Comparison of ENCODE assay signal across 8 cellular contexts in the genomic region with DNA sequence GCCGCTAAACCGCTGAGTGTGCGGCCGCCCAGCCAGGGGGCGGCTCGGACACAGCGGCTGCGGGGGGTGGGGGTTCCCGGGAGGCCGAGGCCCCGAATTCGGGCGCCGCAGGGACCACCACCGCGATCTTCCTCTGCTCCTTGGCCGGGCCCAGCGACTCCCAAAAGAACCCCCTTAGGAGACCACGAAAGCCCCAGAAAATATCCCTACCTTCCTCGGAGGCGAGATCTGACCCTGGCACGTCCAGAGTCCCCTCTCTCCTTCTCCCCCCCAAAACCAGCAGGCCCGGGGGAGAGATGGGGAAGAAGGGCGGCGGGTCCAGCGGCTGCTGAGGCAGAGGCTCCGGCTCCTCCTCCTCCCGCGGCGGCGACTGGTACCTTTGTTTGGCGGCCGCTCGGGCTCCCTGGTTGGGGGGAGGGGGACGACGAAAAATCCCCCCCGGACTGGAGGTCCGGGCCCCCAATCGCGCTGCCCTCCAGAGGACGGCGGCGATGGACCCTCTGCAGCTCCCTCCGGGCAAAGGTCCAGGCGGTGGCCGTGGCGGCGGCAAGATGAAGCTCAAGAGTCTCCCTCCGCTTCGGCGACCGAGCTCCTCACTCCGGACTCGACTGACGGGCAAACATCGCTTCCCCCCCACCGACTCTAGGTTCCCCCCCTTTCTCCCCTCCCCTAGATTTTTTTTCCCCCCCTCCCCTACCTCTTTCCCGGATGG. TPM values are rescaled to one million over a fixed set of nuclear protein-coding genes. Genes with fewer than 3 reads are reported as not detected.
DNase-seq lines count a peak whose midpoint lies in the region; ATAC-seq, FAIRE-seq and TF ChIP-seq lines count a peak whose summit lies in the region.

A gene with protein sequence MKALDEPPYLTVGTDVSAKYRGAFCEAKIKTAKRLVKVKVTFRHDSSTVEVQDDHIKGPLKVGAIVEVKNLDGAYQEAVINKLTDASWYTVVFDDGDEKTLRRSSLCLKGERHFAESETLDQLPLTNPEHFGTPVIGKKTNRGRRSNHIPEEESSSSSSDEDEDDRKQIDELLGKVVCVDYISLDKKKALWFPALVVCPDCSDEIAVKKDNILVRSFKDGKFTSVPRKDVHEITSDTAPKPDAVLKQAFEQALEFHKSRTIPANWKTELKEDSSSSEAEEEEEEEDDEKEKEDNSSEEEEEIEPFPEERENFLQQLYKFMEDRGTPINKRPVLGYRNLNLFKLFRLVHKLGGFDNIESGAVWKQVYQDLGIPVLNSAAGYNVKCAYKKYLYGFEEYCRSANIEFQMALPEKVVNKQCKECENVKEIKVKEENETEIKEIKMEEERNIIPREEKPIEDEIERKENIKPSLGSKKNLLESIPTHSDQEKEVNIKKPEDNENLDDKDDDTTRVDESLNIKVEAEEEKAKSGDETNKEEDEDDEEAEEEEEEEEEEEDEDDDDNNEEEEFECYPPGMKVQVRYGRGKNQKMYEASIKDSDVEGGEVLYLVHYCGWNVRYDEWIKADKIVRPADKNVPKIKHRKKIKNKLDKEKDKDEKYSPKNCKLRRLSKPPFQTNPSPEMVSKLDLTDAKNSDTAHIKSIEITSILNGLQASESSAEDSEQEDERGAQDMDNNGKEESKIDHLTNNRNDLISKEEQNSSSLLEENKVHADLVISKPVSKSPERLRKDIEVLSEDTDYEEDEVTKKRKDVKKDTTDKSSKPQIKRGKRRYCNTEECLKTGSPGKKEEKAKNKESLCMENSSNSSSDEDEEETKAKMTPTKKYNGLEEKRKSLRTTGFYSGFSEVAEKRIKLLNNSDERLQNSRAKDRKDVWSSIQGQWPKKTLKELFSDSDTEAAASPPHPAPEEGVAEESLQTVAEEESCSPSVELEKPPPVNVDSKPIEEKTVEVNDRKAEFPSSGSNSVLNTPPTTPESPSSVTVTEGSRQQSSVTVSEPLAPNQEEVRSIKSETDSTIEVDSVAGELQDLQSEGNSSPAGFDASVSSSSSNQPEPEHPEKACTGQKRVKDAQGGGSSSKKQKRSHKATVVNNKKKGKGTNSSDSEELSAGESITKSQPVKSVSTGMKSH (N-terminal part only) (minus strand): TSS at position 621 of the 712 bp plus-strand sequence. CDS start 1,260 bp downstream, outside the sequence.

- TF ChIP-seq CTCF in omental fat pad (IDR thresholded peaks at IDR 0.05), result no peak

- DNase-seq in LHCN-M2 (ENCODE audit: low read depth), result no peak
- peak; percentile 73 for DNase-seq in activated T-cell treated with anti-CD3 and anti-CD28 coated beads, Interleukin-2, amount 50 U/mL, for 1 hour
- peak in 1 of 2 donors; percentile 94 for DNase-seq in frontal cortex (ENCODE audit: low spot score in 2 of 2)
- DNase-seq in omental fat pad (ENCODE audit: low spot score), result peak; percentile 55
- DNase-seq in T1000 (lab: John Stamatoyannopoulos, UW), result no peak
- DNase-seq in AML-193 (lab: John Stamatoyannopoulos, UW), result no peak

- no peak for FAIRE-seq in frontal cortex (lab: Jason Lieb, UNC)

- ATAC-seq in GM21717 (IDR thresholded peaks at IDR 0.05; ENCODE audit: unreplicated experiment) (peak; percentile 12), omental fat pad (ENCODE audit: low FRiP score) (peak; percentile 27)

- H3K4me3 ChIP-seq in GM08714 (ENCODE audit: low read length), result peak within 1 kb of the TSS; percentile 95

RNA-seq across cellular contexts. Expression of the gene that starts here (rescaled TPM):
- 13.0 and 19.1 TPM in 2 replicates for total RNA-seq in LHCN-M2 (2014; rRNA removed)
- 4.1 TPM for polyA plus RNA-seq in LHCN-M2 (2012)
- 92.9 TPM for total RNA-seq in frontal cortex
- 10 to 100 TPM; 29.0 to 54.5 (median 37.4) TPM for total RNA-seq in omental fat pad

Comparison
In these comparisons a context has a peak if more than half of its experiments do, and no peak if none do; other contexts are left out.
1. DNase-seq: peak in activated T-cell treated with anti-CD3 and anti-CD28 coated beads, Interleukin-2, amount 50 U/mL, for 1 hour (single experiment) and omental fat pad (single experiment); none in LHCN-M2 (single experiment), T1000 (single experiment) and AML-193 (0 of 2).